Comparison of ENCODE assay signal across 8 cellular contexts in genomic region chr6:3001773-3002293, GRCh38. TPM values are rescaled to one million over a fixed set of nuclear protein-coding genes. Genes with fewer than 3 reads are reported as not detected.
DNase-seq lines count a peak whose midpoint lies in the region; ATAC-seq, FAIRE-seq and TF ChIP-seq lines count a peak whose summit lies in the region.

No MANE protein-coding gene starts in this region.

- H3K36me3 ChIP-seq in HUES48 (ENCODE audit: control insufficient read depth, insufficient read depth, low read length) (peaks cover 25% of the 10 kb centered on the region), SK-N-MC (ENCODE audit: insufficient read depth, low read length) (no peaks in the 10 kb centered on the region; the same call in 1 of the 2 replicates), endothelial cell of umbilical vein (ENCODE audit: control insufficient read depth in 2 of 2, extremely low read depth in 1 of 2, insufficient read depth in 2 of 2, low read length in 2 of 2) (no peaks in the 10 kb centered on the region)

- BruUV-seq in endothelial cell of umbilical vein (replicated peaks; lab: Mats Ljungman, UMichigan): no TSS peak

- H4K20me1 ChIP-seq in endothelial cell of umbilical vein (replicated peaks; ENCODE audit: control insufficient read depth, extremely low read depth, insufficient read depth, low read length): no peaks in the 10 kb centered on the region

- TF ChIP-seq POLR2A in endothelial cell of umbilical vein (IDR thresholded peaks at IDR 0.05; ENCODE audit: low read depth, low read length): no peak

- no peaks in the 10 kb centered on the region for H3K27me3 Mint-ChIP-seq in activated naive CD4-positive, alpha-beta T cell treated with anti-CD3 and anti-CD28 coated beads for 36 hours (ENCODE audit: low read depth)
- H3K27me3 Mint-ChIP-seq in nephron progenitor cell (ENCODE audit: low read depth, poor library complexity): peaks cover 17% of the 10 kb centered on the region

- no peak overlapping the region for H3K4me3 Mint-ChIP-seq in activated naive CD4-positive, alpha-beta T cell treated with anti-CD3 and anti-CD28 coated beads for 36 hours
- H3K4me3 Mint-ChIP-seq in nephron progenitor cell: no peak overlapping the region

- FAIRE-seq in endothelial cell of umbilical vein (lab: Jason Lieb, UNC): peak; percentile 85

- H3K9me1 ChIP-seq in endothelial cell of umbilical vein (replicated peaks; ENCODE audit: control insufficient read depth, extremely low read depth, insufficient read depth, low read length): no peaks in the 10 kb centered on the region

- peak; percentile 13 for DNase-seq in activated naive CD4-positive, alpha-beta T cell treated with Interleukin-2 at 50 U/mL for 16 hours
- DNase-seq in activated naive CD4-positive, alpha-beta T cell treated with anti-CD3 and anti-CD28 coated beads for 36 hours: no peak
- no peak for DNase-seq in SK-N-MC (ENCODE audit: low read depth, low spot score)
- DNase-seq in endothelial cell of umbilical vein (ENCODE audit: low read depth, low spot score): peak; percentile 74
- no peak for DNase-seq in nephron progenitor cell
- DNase-seq in NCI-H774 (lab: John Stamatoyannopoulos, UW): no peak

- H3K4me1 ChIP-seq in HUES48 (ENCODE audit: control insufficient read depth, insufficient read depth, low read length) (peaks cover 16% of the 10 kb centered on the region), endothelial cell of umbilical vein (ENCODE audit: control insufficient read depth, extremely low read depth, insufficient read depth, low read length) (peaks cover 16% of the 10 kb centered on the region)

- peak; percentile 51 to 65 for TF ChIP-seq CTCF in endothelial cell of umbilical vein (IDR thresholded peaks at IDR 0.05; ENCODE audit: extremely low read depth in 1 of 2, insufficient read depth in 1 of 2, low read depth in 1 of 2, low read length in 2 of 2)
- TF ChIP-seq CTCF in nephron progenitor cell (IDR thresholded peaks at IDR 0.05): peak; percentile 47

- H3K4me1 Mint-ChIP-seq in activated naive CD4-positive, alpha-beta T cell treated with anti-CD3 and anti-CD28 coated beads for 36 hours (ENCODE audit: low read depth): peaks cover 16% of the 10 kb centered on the region
- peaks cover 26% of the 10 kb centered on the region for H3K4me1 Mint-ChIP-seq in nephron progenitor cell

- H3K27me3 ChIP-seq in HUES48 (ENCODE audit: control insufficient read depth, insufficient read depth, low read length) (no peaks in the 10 kb centered on the region), endothelial cell of umbilical vein (ENCODE audit: control insufficient read depth in 2 of 2, insufficient read depth in 2 of 2, low read length in 2 of 2) (no peaks in the 10 kb centered on the region)

- dilution Hi-C loops in endothelial cell of umbilical vein (cut with MboI; ENCODE audit: extremely low pct_ligation_motif_present, low sequenced_read_pairs): no loop called here

- H3K4me3 ChIP-seq in HUES48 (ENCODE audit: low read depth, low read length) (no peak overlapping the region), SK-N-MC (no peak overlapping the region), endothelial cell of umbilical vein (replicated peaks in 1 of 3; ENCODE audit: insufficient read depth in 1 of 3, low read depth in 1 of 3, low read length in 3 of 3) (no peak overlapping the region)

- H3K9me3 Mint-ChIP-seq in activated naive CD4-positive, alpha-beta T cell treated with anti-CD3 and anti-CD28 coated beads for 36 hours: no peaks in the 10 kb centered on the region
- H3K9me3 Mint-ChIP-seq in nephron progenitor cell: no peaks in the 10 kb centered on the region

- peak overlapping the region; percentile 71 for H3K27ac ChIP-seq in HUES48 (ENCODE audit: low read depth, low read length)
- peak overlapping the region; percentile 15; the same call in 1 of the 2 replicates for H3K27ac ChIP-seq in SK-N-MC
- peak overlapping the region; percentile 53 for H3K27ac ChIP-seq in endothelial cell of umbilical vein (ENCODE audit: insufficient read depth, low read depth, low read length)

- H3K9ac ChIP-seq in HUES48 (ENCODE audit: low read depth, low read length) (no peak overlapping the region), SK-N-MC (ENCODE audit: insufficient read length) (no peak overlapping the region), endothelial cell of umbilical vein (replicated peaks; ENCODE audit: extremely low read depth, insufficient read depth, low read length) (no peak overlapping the region)

- CTCF ChIA-PET in activated naive CD4-positive, alpha-beta T cell treated with anti-CD3 and anti-CD28 coated beads for 36 hours (lab: Charles Lee): interaction anchor here (0.6 to 2.2 kb wide), 11 partner anchors 12 to 70 kb away, joined by 3 to 12 read pairs (median 5); no protein-coding TSS in a partner anchor
- CTCF ChIA-PET in endothelial cell of umbilical vein (lab: Charles Lee): interaction anchor here (0.6 to 7.4 kb wide), 30 partner anchors 9 to 1134 kb away, joined by 3 to 126 read pairs (median 6); partner anchors contain the start of genes ECI2 and RIPK1

- no peak overlapping the region for H3K27ac Mint-ChIP-seq in activated naive CD4-positive, alpha-beta T cell treated with anti-CD3 and anti-CD28 coated beads for 36 hours
- no peak overlapping the region for H3K27ac Mint-ChIP-seq in nephron progenitor cell

- POLR2A ChIA-PET in endothelial cell of umbilical vein (lab: Charles Lee): no interaction called here

- no peak overlapping the region for H3K4me2 ChIP-seq in endothelial cell of umbilical vein (ENCODE audit: insufficient read depth, low read length)

- ATAC-seq in GM19397 (IDR thresholded peaks at IDR 0.05; ENCODE audit: unreplicated experiment): no peak

- H2AFZ ChIP-seq in endothelial cell of umbilical vein (ENCODE audit: low read depth, low read length): no peak overlapping the region

- intact Hi-C loops in activated naive CD4-positive, alpha-beta T cell treated with anti-CD3 and anti-CD28 coated beads for 36 hours (cut with micrococcal nuclease): no loop called here
- intact Hi-C loops in endothelial cell of umbilical vein (cut with micrococcal nuclease): no loop called here

- peaks cover 25% of the 10 kb centered on the region for H3K36me3 Mint-ChIP-seq in activated naive CD4-positive, alpha-beta T cell treated with anti-CD3 and anti-CD28 coated beads for 36 hours (ENCODE audit: low read depth)
- peaks cover 23% of the 10 kb centered on the region for H3K36me3 Mint-ChIP-seq in nephron progenitor cell (ENCODE audit: low read depth)

- no peaks in the 10 kb centered on the region for H3K9me3 ChIP-seq in HUES48 (ENCODE audit: control insufficient read depth, insufficient read depth, low read length)
- H3K9me3 ChIP-seq in SK-N-MC (ENCODE audit: low read depth, low read length): no peaks in the 10 kb centered on the region
- H3K9me3 ChIP-seq in endothelial cell of umbilical vein (replicated peaks; ENCODE audit: control insufficient read depth, insufficient read depth, low read length): no peaks in the 10 kb centered on the region

- H3K79me2 ChIP-seq in endothelial cell of umbilical vein (ENCODE audit: control insufficient read depth, insufficient read depth, low read length): no peaks in the 10 kb centered on the region

TF ChIP-seq in endothelial cell of umbilical vein, 7 proteins besides CTCF, POLR2A, EP300 and RAD21:
- TF ChIP-seq GATA2 (IDR thresholded peaks at IDR 0.05; ENCODE audit: insufficient read depth, insufficient read length, low read depth, low read length) (no peak), EZH2 (IDR thresholded peaks at IDR 0.05; ENCODE audit: borderline replicate concordance, low read depth, low read length, severe bottlenecking) (no peak), MAX (IDR thresholded peaks at IDR 0.05; ENCODE audit: insufficient read depth, insufficient read length) (peak; percentile 26)

RNA-seq across cellular contexts. Expression of gene NQO2, which starts 2.1 kb away (rescaled TPM):
- total RNA-seq in activated naive CD4-positive, alpha-beta T cell treated with anti-CD3 and anti-CD28 coated beads for 36 hours: 10 to 100 TPM; 18.8 to 21.1 TPM
- total RNA-seq in endothelial cell of umbilical vein: 27.6 and 31.6 TPM in 2 replicates
- polyA plus RNA-seq in endothelial cell of umbilical vein: 44.1 and 48.0 TPM in 2 replicates
- 52.6 and 52.8 TPM in 2 replicates for polyA plus RNA-seq in endothelial cell of umbilical vein (2011; cell fraction: cytosol; rRNA removed)
- polyA plus RNA-seq in endothelial cell of umbilical vein (2011; cell fraction: nucleus; rRNA removed): 25.0 and 26.4 TPM in 2 replicates
- 24.0 and 25.0 TPM in 2 replicates for polyA plus RNA-seq in endothelial cell of umbilical vein (2012)
- polyA minus RNA-seq in endothelial cell of umbilical vein: 34.7 and 35.6 TPM in 2 replicates
- polyA minus RNA-seq in endothelial cell of umbilical vein (2011; cell fraction: cytosol; rRNA and poly(A)+ RNA removed): 57.5 TPM
- 4.3 and 5.4 TPM in 2 replicates for polyA minus RNA-seq in endothelial cell of umbilical vein (2011; cell fraction: nucleus; rRNA and poly(A)+ RNA removed)

RNA-seq across cellular contexts. Expression of gene SERPINB6, which starts 30.5 kb away (rescaled TPM):
- 10 to 100 TPM; 31.2 to 31.4 TPM for total RNA-seq in activated naive CD4-positive, alpha-beta T cell treated with anti-CD3 and anti-CD28 coated beads for 36 hours
- total RNA-seq in endothelial cell of umbilical vein: 145 and 155 TPM in 2 replicates
- polyA plus RNA-seq in endothelial cell of umbilical vein: 148 and 151 TPM in 2 replicates
- 127 and 135 TPM in 2 replicates for polyA plus RNA-seq in endothelial cell of umbilical vein (2011; cell fraction: cytosol; rRNA removed)
- polyA plus RNA-seq in endothelial cell of umbilical vein (2011; cell fraction: nucleus; rRNA removed): 173 and 181 TPM in 2 replicates
- 129 and 136 TPM in 2 replicates for polyA plus RNA-seq in endothelial cell of umbilical vein (2012)
- polyA minus RNA-seq in endothelial cell of umbilical vein: 120 and 126 TPM in 2 replicates
- polyA minus RNA-seq in endothelial cell of umbilical vein (2011; cell fraction: cytosol; rRNA and poly(A)+ RNA removed): 95.6 TPM
- polyA minus RNA-seq in endothelial cell of umbilical vein (2011; cell fraction: nucleus; rRNA and poly(A)+ RNA removed): 60.0 and 72.9 TPM in 2 replicates

Comparison
In these comparisons a context has a peak if more than half of its experiments do, and no peak if none do; other contexts are left out.
1. DNase-seq: peak in activated naive CD4-positive, alpha-beta T cell treated with Interleukin-2 at 50 U/mL for 16 hours (single experiment) and endothelial cell of umbilical vein (single experiment); none in activated naive CD4-positive, alpha-beta T cell treated with anti-CD3 and anti-CD28 coated beads for 36 hours (single experiment), SK-N-MC (single experiment), nephron progenitor cell (single experiment) and NCI-H774 (single experiment).
2. H3K27ac ChIP-seq: peak in every context shown above with its lines; median percentile 71 in HUES48; 53 in endothelial cell of umbilical vein; 15 in SK-N-MC.